In the genomic region with DNA sequence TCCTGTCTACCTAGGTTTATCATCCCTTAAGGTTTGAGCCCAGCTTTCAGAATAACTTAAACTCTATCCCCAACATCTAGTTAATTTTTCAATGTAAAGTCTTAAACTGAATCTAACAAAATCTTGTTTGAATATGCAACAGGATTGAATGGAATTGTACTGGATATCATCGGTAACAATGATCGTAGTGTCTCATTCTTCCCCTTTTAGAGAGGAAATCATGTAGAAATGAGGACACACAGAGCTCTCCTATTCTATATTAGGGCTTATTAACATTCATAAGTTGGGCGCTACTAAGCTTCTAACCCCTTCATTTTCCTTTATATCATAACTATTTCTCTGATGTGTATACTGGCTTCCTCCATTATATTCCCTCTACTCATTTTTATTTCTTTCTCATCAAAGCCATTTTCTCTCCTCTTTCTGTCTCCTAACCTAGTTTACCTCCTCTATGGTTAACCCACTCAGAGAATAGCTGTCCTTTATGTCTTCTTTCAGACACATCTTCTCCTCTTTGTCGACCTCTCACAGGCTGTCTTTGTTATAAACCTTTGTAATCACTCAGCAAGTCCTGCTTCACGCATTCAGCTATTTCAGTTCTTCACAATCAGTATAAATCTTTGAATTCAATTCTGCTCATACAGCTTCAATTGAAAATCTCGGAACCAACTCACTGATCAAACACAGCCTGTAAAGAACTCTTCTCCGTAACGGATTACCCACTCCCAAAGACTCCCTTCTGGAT, we compare ENCODE assay signal across 24 cellular contexts.
"Had no signal": no experiment of that assay in that cellular context is flagged by ENCODE, and none has a peak within 500 bp of the region (broad histone marks: within the 10 kb centered on the region; RNA-seq: fewer than 3 reads in every experiment).

No MANE protein-coding gene starts in this region.

- DNase-seq: activated CD4-positive, alpha-beta T cell treated with anti-CD3 and anti-CD28 coated beads for 1 hour; activated CD4-positive, alpha-beta T cell treated with anti-CD3 and anti-CD28 coated beads, Interleukin-2, amount 50 U/mL, for 1 hour; activated CD8-positive, alpha-beta T cell treated with anti-CD3 and anti-CD28 coated beads, Interleukin-2, amount 10 ng/mL, durations not matched to agents 7 days and 5 days; activated gamma-delta T cell treated with Interleukin-2 at 50 U/mL for 16 hours; activated T-cell treated with anti-CD3 and anti-CD28 coated beads, Interleukin-2, amount 50 U/mL, for 1 hour; brain microvascular endothelial cell; central memory CD4-positive, alpha-beta T cell; endodermal cell; kidney; nephron progenitor cell; spleen; stimulated activated CD4-positive, alpha-beta T cell treated with anti-CD3 and anti-CD28 coated beads, Interleukin-4, amount 100 ng/mL, for 1 hour; stimulated activated naive CD8-positive, alpha-beta T cell treated with anti-CD3 and anti-CD28 coated beads, Interleukin-15, amount 100 ng/mL, for 72 hours; T-helper 9 cell; transverse colon; uterus had no signal

- H3K36me3 ChIP-seq: ascending aorta, brain microvascular endothelial cell, gastroesophageal sphincter, prostate gland, right atrium auricular region, spleen, transverse colon, uterus had no signal

- H3K4me3 Mint-ChIP-seq: activated CD8-positive, alpha-beta T cell treated with anti-CD3 and anti-CD28 coated beads, Interleukin-2, amount 10 ng/mL, durations not matched to agents 7 days and 5 days; endodermal cell; mesothelial cell of epicardium; nephron progenitor cell; stimulated activated naive CD8-positive, alpha-beta T cell treated with anti-CD3 and anti-CD28 coated beads, Interleukin-15, amount 100 ng/mL, for 72 hours had no signal

- H3K27me3 ChIP-seq: ascending aorta, brain microvascular endothelial cell, gastroesophageal sphincter, right atrium auricular region, spleen, transverse colon, uterus had no signal

- H3K27ac Mint-ChIP-seq: activated CD8-positive, alpha-beta T cell treated with anti-CD3 and anti-CD28 coated beads, Interleukin-2, amount 10 ng/mL, durations not matched to agents 7 days and 5 days; activated naive CD4-positive, alpha-beta T cell treated with anti-CD3 and anti-CD28 coated beads, Interleukin-2, amount 50 U/mL, for 72 hours; endodermal cell; mesothelial cell of epicardium; nephron progenitor cell; stimulated activated naive CD8-positive, alpha-beta T cell treated with anti-CD3 and anti-CD28 coated beads, Interleukin-15, amount 100 ng/mL, for 72 hours had no signal

- H3K4me1 ChIP-seq: ascending aorta, gastroesophageal sphincter, prostate gland, right atrium auricular region, spleen, transverse colon, uterus had no signal

- H3K4me1 Mint-ChIP-seq: mesothelial cell of epicardium; nephron progenitor cell; stimulated activated naive CD8-positive, alpha-beta T cell treated with anti-CD3 and anti-CD28 coated beads, Interleukin-15, amount 100 ng/mL, for 72 hours had no signal

- ATAC-seq: activated CD8-positive, alpha-beta T cell treated with anti-CD3 and anti-CD28 coated beads, Interleukin-2, amount 10 ng/mL, durations not matched to agents 7 days and 5 days; activated naive CD4-positive, alpha-beta T cell treated with anti-CD3 and anti-CD28 coated beads, Interleukin-2, amount 50 U/mL, for 72 hours; gastroesophageal sphincter; left lobe of liver; stimulated activated naive CD8-positive, alpha-beta T cell treated with anti-CD3 and anti-CD28 coated beads, Interleukin-15, amount 100 ng/mL, for 72 hours had no signal

- H3K36me3 Mint-ChIP-seq: activated naive CD4-positive, alpha-beta T cell treated with anti-CD3 and anti-CD28 coated beads, Interleukin-2, amount 50 U/mL, for 72 hours; mesothelial cell of epicardium had no signal

- H3K9me3 Mint-ChIP-seq: endodermal cell, mesothelial cell of epicardium, nephron progenitor cell had no signal

- H3K27me3 Mint-ChIP-seq: stimulated activated naive CD8-positive, alpha-beta T cell treated with anti-CD3 and anti-CD28 coated beads, Interleukin-15, amount 100 ng/mL, for 72 hours had no signal

- H3K27ac ChIP-seq: ascending aorta, brain microvascular endothelial cell, gastroesophageal sphincter, prostate gland, right atrium auricular region, spleen, transverse colon, uterus had no signal

- H3K4me3 ChIP-seq: ascending aorta, gastroesophageal sphincter, lung, prostate gland, right atrium auricular region, spleen, transverse colon, uterus had no signal

- H3K9me3 ChIP-seq: ascending aorta, gastroesophageal sphincter, prostate gland, right atrium auricular region, transverse colon, uterus had no signal
